In genomic region chr11:118008271-118008903, GRCh38 we compare ENCODE assay signal across 14 cellular contexts. TPM values are rescaled to one million over a fixed set of nuclear protein-coding genes. Genes with fewer than 3 reads are reported as not detected.
A peak's percentile ranks its signal among the peaks of the same experiment; 100 is the strongest.
DNase-seq lines count a peak whose midpoint lies in the region; ATAC-seq and TF ChIP-seq lines count a peak whose summit lies in the region.
"Had no signal": no experiment of that assay in that cellular context is flagged by ENCODE, and none has a peak within 500 bp of the region (broad histone marks: within the 10 kb centered on the region; RNA-seq: fewer than 3 reads in every experiment).

No MANE protein-coding gene starts in this region.

- H3K27me3 Mint-ChIP-seq in activated CD8-positive, alpha-beta memory T cell treated with anti-CD3 and anti-CD28 coated beads, Interleukin-2, amount 10 ng/mL, durations not matched to agents 7 days and 5 days = no peaks in the 10 kb centered on the region

- 28 to 51% (median 46%) methylated on average over 4 of the region's 4 CpGs for WGBS in spleen, 5 donors

- H3K4me1 ChIP-seq in colonic mucosa (no peaks in the 10 kb centered on the region), spleen (peaks cover 46 to 100% (median 94%) of the 10 kb centered on the region in 6 donors)

- CTCF ChIA-PET in activated CD8-positive, alpha-beta memory T cell treated with anti-CD3 and anti-CD28 coated beads, Interleukin-2, amount 10 ng/mL, durations not matched to agents 7 days and 5 days (lab: Charles Lee) = interaction anchor here (0.9 to 39.2 kb wide), 10 partner anchors 11 to 60 kb away, joined by 3 to 459 read pairs (median 6); no protein-coding TSS in a partner anchor

- intact Hi-C loops in colonic mucosa (cut with DNase I) (no loop called here), spleen (cut with DNase I; ENCODE audit: low total_unique reads) (no loop called here)

- H3K36me3 ChIP-seq in colonic mucosa = no peaks in the 10 kb centered on the region
- no peaks in the 10 kb centered on the region for H3K36me3 ChIP-seq in spleen

- H3K4me3 Mint-ChIP-seq in activated CD8-positive, alpha-beta memory T cell treated with anti-CD3 and anti-CD28 coated beads, Interleukin-2, amount 10 ng/mL, durations not matched to agents 7 days and 5 days = peak overlapping the region; percentile 52

- H3K9ac ChIP-seq in colonic mucosa (ENCODE audit: low read depth in 2 of 2, low read length in 2 of 2) = no peak overlapping the region

- H3K9me3 ChIP-seq in colonic mucosa (no peaks in the 10 kb centered on the region), spleen (peaks cover 0 to 5% (median 0%) of the 10 kb centered on the region in 8 donors)

- peak overlapping the region; percentile 98 for H3K27ac Mint-ChIP-seq in activated CD8-positive, alpha-beta memory T cell treated with anti-CD3 and anti-CD28 coated beads, Interleukin-2, amount 10 ng/mL, durations not matched to agents 7 days and 5 days

- TF ChIP-seq CTCF in colonic mucosa (IDR thresholded peaks at IDR 0.05) = no peak
- TF ChIP-seq CTCF in spleen (IDR thresholded peaks at IDR 0.05 in 8 of 11, conservative IDR thresholded peaks at IDR 0.05 in 3 of 11) = no peak

- peaks cover 27% of the 10 kb centered on the region for H3K36me3 Mint-ChIP-seq in activated CD8-positive, alpha-beta memory T cell treated with anti-CD3 and anti-CD28 coated beads, Interleukin-2, amount 10 ng/mL, durations not matched to agents 7 days and 5 days

- DNase-seq in activated CD8-positive, alpha-beta memory T cell treated with anti-CD3 and anti-CD28 coated beads, Interleukin-2, amount 10 ng/mL, durations not matched to agents 7 days and 5 days = no peak
- no peak for DNase-seq in activated CD8-positive, alpha-beta memory T cell treated with anti-CD3 and anti-CD28 coated beads, Interleukin-2, amount 50 U/mL, for 4 hours
- DNase-seq in NOMO-1 treated with DMSO at 0.1 percent for 48 hours (lab: John Stamatoyannopoulos, UW; ENCODE audit: unreplicated experiment) = peak; percentile 58
- DNase-seq in colonic mucosa = peak; percentile 13
- DNase-seq in spleen = peak; percentile 81
- DNase-seq in OCI-M2 (lab: John Stamatoyannopoulos, UW; ENCODE audit: unreplicated experiment) = no peak
- DNase-seq in NCI-H524 treated with DMSO at 0.1 percent for 48 hours (lab: John Stamatoyannopoulos, UW) = no peak
- DNase-seq in stimulated activated CD4-positive, alpha-beta T cell treated with anti-CD3 and anti-CD28 coated beads, Interleukin-1b, Interleukin-23, amount 100 ng/mL, for 48 hours = no peak
- DNase-seq: kidney glomerular epithelial cell; NCI-H82; stimulated activated CD4-positive, alpha-beta T cell treated with anti-CD3 and anti-CD28 coated beads, Interleukin-4, amount 100 ng/mL, for 24 hours; substantia nigra; T-helper 9 cell had no signal

- TF ChIP-seq POLR2A in spleen (IDR thresholded peaks at IDR 0.05) = no peak

- H3K4me3 ChIP-seq in colonic mucosa = no peak overlapping the region
- H3K4me3 ChIP-seq in spleen = peak overlapping the region in 1 of 8 donors; percentile 19

- peaks cover 6% of the 10 kb centered on the region for H3K9me3 Mint-ChIP-seq in activated CD8-positive, alpha-beta memory T cell treated with anti-CD3 and anti-CD28 coated beads, Interleukin-2, amount 10 ng/mL, durations not matched to agents 7 days and 5 days (ENCODE audit: low read depth)

- peak overlapping the region; percentile 53 for H3K27ac ChIP-seq in colonic mucosa
- H3K27ac ChIP-seq in spleen = peak overlapping the region; percentile 57 to 98 (median 92)

- no peaks in the 10 kb centered on the region for H3K27me3 ChIP-seq in colonic mucosa
- H3K27me3 ChIP-seq in spleen (replicated peaks in 1 of 7) = no peaks in the 10 kb centered on the region

- peaks cover 99% of the 10 kb centered on the region for H3K4me1 Mint-ChIP-seq in activated CD8-positive, alpha-beta memory T cell treated with anti-CD3 and anti-CD28 coated beads, Interleukin-2, amount 10 ng/mL, durations not matched to agents 7 days and 5 days

- no peak for ATAC-seq in activated CD8-positive, alpha-beta memory T cell treated with anti-CD3 and anti-CD28 coated beads, Interleukin-2, amount 10 ng/mL, durations not matched to agents 7 days and 5 days

RNA-seq across cellular contexts. Expression of gene IL10RA, which starts 22.2 kb away (rescaled TPM):
- total RNA-seq in activated CD8-positive, alpha-beta memory T cell treated with anti-CD3 and anti-CD28 coated beads, Interleukin-2, amount 10 ng/mL, durations not matched to agents 7 days and 5 days = 100 to 1,000 TPM; 247 to 260 TPM
- total RNA-seq in colonic mucosa = 1 to 10 TPM; 4.4 to 9.8 TPM
- 100 to 1,000 TPM; 114 to 239 (median 171) TPM for total RNA-seq in spleen
- polyA plus RNA-seq in spleen = 10 to 100 TPM; 32.9 to 39.4 (median 38.3) TPM
- total RNA-seq: fibroblast of villous mesenchyme had no signal

Comparison
In these comparisons a context has a peak if more than half of its experiments do, and no peak if none do; other contexts are left out.
1. DNase-seq: peak in NOMO-1 treated with DMSO at 0.1 percent for 48 hours (single experiment), colonic mucosa (single experiment) and spleen (single experiment); none in activated CD8-positive, alpha-beta memory T cell treated with anti-CD3 and anti-CD28 coated beads, Interleukin-2, amount 10 ng/mL, durations not matched to agents 7 days and 5 days (single experiment), activated CD8-positive, alpha-beta memory T cell treated with anti-CD3 and anti-CD28 coated beads, Interleukin-2, amount 50 U/mL, for 4 hours (single experiment), OCI-M2 (single experiment), NCI-H524 treated with DMSO at 0.1 percent for 48 hours (single experiment) and stimulated activated CD4-positive, alpha-beta T cell treated with anti-CD3 and anti-CD28 coated beads, Interleukin-1b, Interleukin-23, amount 100 ng/mL, for 48 hours (single experiment).
2. RNA of gene IL10RA, which starts 22.2 kb away (total RNA-seq): 247 to 260 TPM in activated CD8-positive, alpha-beta memory T cell treated with anti-CD3 and anti-CD28 coated beads, Interleukin-2, amount 10 ng/mL, durations not matched to agents 7 days and 5 days and 114 to 239 TPM in spleen; 4.4 to 9.8 TPM in colonic mucosa; every median in the first group is over 10 times any median in the second.